ENCODE assay signal across 17 cellular contexts in the genomic region with DNA sequence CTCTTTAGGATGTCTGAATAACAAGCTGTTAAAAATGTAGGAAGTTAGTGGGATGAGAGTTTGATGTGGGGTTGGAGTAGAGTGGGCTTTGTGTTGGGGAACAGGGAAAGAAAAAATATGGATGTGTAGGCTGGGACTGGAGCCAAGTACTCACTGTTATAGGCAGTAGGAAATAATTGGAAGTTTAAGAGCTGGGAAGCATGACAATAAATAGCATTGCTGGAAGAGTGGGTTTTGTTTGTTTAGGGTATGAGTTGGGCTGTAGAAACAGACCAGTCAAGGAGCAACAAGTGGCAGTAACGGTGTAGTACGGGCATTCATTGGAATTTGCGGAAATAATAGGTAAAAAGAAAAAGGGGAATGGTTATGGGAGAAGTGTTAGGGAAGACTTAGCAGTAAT.
DNase-seq lines count a peak whose midpoint lies in the region; ATAC-seq lines count a peak whose summit lies in the region.
"Had no signal": no experiment of that assay in that cellular context is flagged by ENCODE, and none has a peak within 500 bp of the region (broad histone marks: within the 10 kb centered on the region; RNA-seq: fewer than 3 reads in every experiment).

No MANE protein-coding gene starts in this region.

- DNase-seq in stimulated activated naive CD8-positive, alpha-beta T cell treated with anti-CD3 and anti-CD28 coated beads, Interleukin-15, amount 100 ng/mL, for 72 hours = no peak
- peak; percentile 28 for DNase-seq in NCI-H345 treated with DMSO at 0.1 percent for 48 hours (lab: John Stamatoyannopoulos, UW; ENCODE audit: unreplicated experiment)
- DNase-seq in ecto neural progenitor cell (ENCODE audit: low spot score) = no peak
- DNase-seq: activated CD8-positive, alpha-beta T cell treated with anti-CD3 and anti-CD28 coated beads for 36 hours; activated gamma-delta T cell; GDM1; kidney; NCI-H526 treated with DMSO at 0.1 percent for 48 hours; right cardiac atrium; stimulated activated CD4-positive, alpha-beta T cell treated with anti-CD3 and anti-CD28 coated beads, Interleukin-4, amount 100 ng/mL, for 24 hours; T1000 had no signal

- H3K27me3 Mint-ChIP-seq in stimulated activated naive CD8-positive, alpha-beta T cell treated with anti-CD3 and anti-CD28 coated beads, Interleukin-15, Interleukin-2, amounts not matched to agents 100 ng/mL and 50 ng/mL, for 24 hours = no peaks in the 10 kb centered on the region
- no peaks in the 10 kb centered on the region for H3K27me3 Mint-ChIP-seq in stimulated activated naive CD8-positive, alpha-beta T cell treated with anti-CD3 and anti-CD28 coated beads, Interleukin-15, amount 100 ng/mL, for 72 hours
- H3K27me3 Mint-ChIP-seq: activated CD8-positive, alpha-beta T cell treated with anti-CD3 and anti-CD28 coated beads for 36 hours had no signal

- no peaks in the 10 kb centered on the region for H3K27me3 ChIP-seq in iPS-18a (ENCODE audit: control insufficient read depth, insufficient read depth, low read length)
- H3K27me3 ChIP-seq: BLaER1 treated with 17β-estradiol and CSF1 and Interleukin-3, amounts not matched to agents 10 nM and 100 nM had no signal

- no peaks in the 10 kb centered on the region for H3K36me3 ChIP-seq in iPS-18a (ENCODE audit: control insufficient read depth, low read depth, low read length)

- peaks cover 13% of the 10 kb centered on the region for H3K9me3 ChIP-seq in iPS-18a (ENCODE audit: control insufficient read depth, low read depth, low read length)

- H3K4me1 Mint-ChIP-seq in stimulated activated naive CD8-positive, alpha-beta T cell treated with anti-CD3 and anti-CD28 coated beads, Interleukin-15, Interleukin-2, amounts not matched to agents 100 ng/mL and 50 ng/mL, for 24 hours (ENCODE audit: low read depth) = peaks cover 45% of the 10 kb centered on the region
- H3K4me1 Mint-ChIP-seq in stimulated activated naive CD8-positive, alpha-beta T cell treated with anti-CD3 and anti-CD28 coated beads, Interleukin-15, amount 100 ng/mL, for 72 hours = peaks cover 43% of the 10 kb centered on the region

- H3K27ac ChIP-seq in iPS-18a (ENCODE audit: low read length) = no peak overlapping the region
- H3K27ac ChIP-seq: BLaER1 treated with 17β-estradiol and CSF1 and Interleukin-3, amounts not matched to agents 10 nM and 100 nM had no signal

- ATAC-seq in stimulated activated naive CD8-positive, alpha-beta T cell treated with anti-CD3 and anti-CD28 coated beads, Interleukin-15, amount 100 ng/mL, for 72 hours = no peak
- ATAC-seq in GM19351 (IDR thresholded peaks at IDR 0.05; ENCODE audit: unreplicated experiment) (no peak), GM18909 (IDR thresholded peaks at IDR 0.05; ENCODE audit: poor library complexity, unreplicated experiment) (no peak), HG03460 (IDR thresholded peaks at IDR 0.05; ENCODE audit: unreplicated experiment) (no peak)
- ATAC-seq: activated CD8-positive, alpha-beta T cell treated with anti-CD3 and anti-CD28 coated beads for 36 hours; right cardiac atrium had no signal

- H3K4me3 ChIP-seq in iPS-18a (ENCODE audit: low read length) = peak overlapping the region; percentile 34
- H3K4me3 ChIP-seq: BLaER1 treated with 17β-estradiol and CSF1 and Interleukin-3, amounts not matched to agents 10 nM and 100 nM had no signal

- no peaks in the 10 kb centered on the region for H3K9me3 Mint-ChIP-seq in stimulated activated naive CD8-positive, alpha-beta T cell treated with anti-CD3 and anti-CD28 coated beads, Interleukin-15, Interleukin-2, amounts not matched to agents 100 ng/mL and 50 ng/mL, for 24 hours
- H3K9me3 Mint-ChIP-seq in stimulated activated naive CD8-positive, alpha-beta T cell treated with anti-CD3 and anti-CD28 coated beads, Interleukin-15, amount 100 ng/mL, for 72 hours = no peaks in the 10 kb centered on the region
- H3K9me3 Mint-ChIP-seq: activated CD8-positive, alpha-beta T cell treated with anti-CD3 and anti-CD28 coated beads for 36 hours had no signal

- no peak overlapping the region for H3K9ac ChIP-seq in iPS-18a (ENCODE audit: low read length)
- H3K9ac ChIP-seq: BLaER1 treated with 17β-estradiol and CSF1 and Interleukin-3, amounts not matched to agents 10 nM and 100 nM had no signal

- peaks cover 4% of the 10 kb centered on the region for H3K36me3 Mint-ChIP-seq in stimulated activated naive CD8-positive, alpha-beta T cell treated with anti-CD3 and anti-CD28 coated beads, Interleukin-15, Interleukin-2, amounts not matched to agents 100 ng/mL and 50 ng/mL, for 24 hours (ENCODE audit: low read depth)

- peaks cover 9% of the 10 kb centered on the region for H3K4me1 ChIP-seq in iPS-18a (ENCODE audit: control insufficient read depth, low read depth, low read length)

- H3K4me3 Mint-ChIP-seq in stimulated activated naive CD8-positive, alpha-beta T cell treated with anti-CD3 and anti-CD28 coated beads, Interleukin-15, Interleukin-2, amounts not matched to agents 100 ng/mL and 50 ng/mL, for 24 hours = no peak overlapping the region
- no peak overlapping the region for H3K4me3 Mint-ChIP-seq in stimulated activated naive CD8-positive, alpha-beta T cell treated with anti-CD3 and anti-CD28 coated beads, Interleukin-15, amount 100 ng/mL, for 72 hours
- H3K4me3 Mint-ChIP-seq: activated CD8-positive, alpha-beta T cell treated with anti-CD3 and anti-CD28 coated beads for 36 hours had no signal

- peak overlapping the region; percentile 63 for H3K27ac Mint-ChIP-seq in stimulated activated naive CD8-positive, alpha-beta T cell treated with anti-CD3 and anti-CD28 coated beads, Interleukin-15, Interleukin-2, amounts not matched to agents 100 ng/mL and 50 ng/mL, for 24 hours
- H3K27ac Mint-ChIP-seq in stimulated activated naive CD8-positive, alpha-beta T cell treated with anti-CD3 and anti-CD28 coated beads, Interleukin-15, amount 100 ng/mL, for 72 hours = no peak overlapping the region
- H3K27ac Mint-ChIP-seq: activated CD8-positive, alpha-beta T cell treated with anti-CD3 and anti-CD28 coated beads for 36 hours had no signal
